ENCODE assay signal across 23 cellular contexts in genomic region chr6:70130865-70131264, GRCh38.
DNase-seq lines count a peak whose midpoint lies in the region; ATAC-seq and TF ChIP-seq lines count a peak whose summit lies in the region.
"Had no signal": no experiment of that assay in that cellular context is flagged by ENCODE, and none has a peak within 500 bp of the region (broad histone marks: within the 10 kb centered on the region; RNA-seq: fewer than 3 reads in every experiment).

No MANE protein-coding gene starts in this region.

- no peaks in the 10 kb centered on the region; the same call in 2 of the 3 replicates for H3K9me3 Mint-ChIP-seq in GM23338
- H3K9me3 Mint-ChIP-seq: activated naive CD4-positive, alpha-beta T cell treated with anti-CD3 and anti-CD28 coated beads, Interleukin-2, amount 10 ng/mL, durations not matched to agents 7 days and 5 days; activated T-cell treated with anti-CD3 and anti-CD28 coated beads, Interleukin-2, amount 50 U/mL, for 72 hours; neural progenitor cell; type B pancreatic cell had no signal

- H3K9me3 ChIP-seq in skeletal muscle satellite cell (replicated peaks; ENCODE audit: low read length): no peaks in the 10 kb centered on the region
- H3K9me3 ChIP-seq: colonic mucosa, right lobe of liver had no signal

- no peak overlapping the region for H2AFZ ChIP-seq in GM23338
- H2AFZ ChIP-seq: neural progenitor cell had no signal

- H3K9ac ChIP-seq in skeletal muscle satellite cell (ENCODE audit: low read depth, low read length): peak overlapping the region; percentile 41
- H3K9ac ChIP-seq: neural progenitor cell had no signal

- no peaks in the 10 kb centered on the region for H4K20me1 ChIP-seq in GM23338 (replicated peaks; ENCODE audit: insufficient read depth)

- H3K4me3 Mint-ChIP-seq in GM23338: no peak overlapping the region
- H3K4me3 Mint-ChIP-seq: activated naive CD4-positive, alpha-beta T cell treated with anti-CD3 and anti-CD28 coated beads, Interleukin-2, amount 10 ng/mL, durations not matched to agents 7 days and 5 days; activated T-cell treated with anti-CD3 and anti-CD28 coated beads, Interleukin-2, amount 50 U/mL, for 72 hours; neural progenitor cell; type B pancreatic cell had no signal

- H3K27me3 ChIP-seq in skeletal muscle satellite cell (ENCODE audit: control insufficient read depth, insufficient read depth, low read length) (no peaks in the 10 kb centered on the region), GM23338 (ENCODE audit: insufficient read depth) (no peaks in the 10 kb centered on the region)
- H3K27me3 ChIP-seq: colonic mucosa, neural progenitor cell, right lobe of liver had no signal

- intact Hi-C loops in head of caudate nucleus (cut with DNase I): no loop called here

- H3K4me1 Mint-ChIP-seq in GM23338: peaks cover 10% of the 10 kb centered on the region; the same call in 2 of the 3 replicates
- H3K4me1 Mint-ChIP-seq: activated naive CD4-positive, alpha-beta T cell treated with anti-CD3 and anti-CD28 coated beads, Interleukin-2, amount 10 ng/mL, durations not matched to agents 7 days and 5 days; neural progenitor cell had no signal

- ATAC-seq in GM18868 (IDR thresholded peaks at IDR 0.05; ENCODE audit: unreplicated experiment): peak; percentile 2
- peak; percentile 9 for ATAC-seq in GM21390 (IDR thresholded peaks at IDR 0.05; ENCODE audit: unreplicated experiment)
- peak; percentile 8 for ATAC-seq in HG03196 (IDR thresholded peaks at IDR 0.05; ENCODE audit: unreplicated experiment)
- ATAC-seq in GM23338: no peak
- ATAC-seq: activated T-cell treated with anti-CD3 and anti-CD28 coated beads, Interleukin-2, amount 50 U/mL, for 72 hours; left colon; right lobe of liver had no signal

- DNase-seq in GM23338 (ENCODE audit: low spot score) (no peak), GM19240 (ENCODE audit: insufficient read length, low spot score) (no peak), NCI-H2227 (lab: John Stamatoyannopoulos, UW; ENCODE audit: unreplicated experiment) (no peak), head of caudate nucleus (no peak)
- DNase-seq: activated CD4-positive, alpha-beta T cell treated with anti-CD3 and anti-CD28 coated beads for 4 hours; activated naive CD4-positive, alpha-beta T cell treated with anti-CD3 and anti-CD28 coated beads, Interleukin-2, amount 10 ng/mL, durations not matched to agents 7 days and 5 days; activated T-cell treated with anti-CD3 and anti-CD28 coated beads, Interleukin-2, amount 50 U/mL, for 72 hours; colonic mucosa; effector memory CD4-positive, alpha-beta T cell; foreskin melanocyte; left colon; NCI-H1048; NCI-H2029; NCI-H226; NCI-H748 treated with DMSO at 0.1 percent for 48 hours; OCI-M1; right lobe of liver had no signal

- H3K4me1 ChIP-seq in skeletal muscle satellite cell (ENCODE audit: control insufficient read depth, insufficient read depth, low read length): no peaks in the 10 kb centered on the region
- H3K4me1 ChIP-seq in GM23338 (ENCODE audit: insufficient read depth): peaks cover 7% of the 10 kb centered on the region
- H3K4me1 ChIP-seq: colonic mucosa, neural progenitor cell, right lobe of liver had no signal

- no peak for TF ChIP-seq CTCF in GM23338 (conservative IDR thresholded peaks at IDR 0.05; ENCODE audit: low read depth in 2 of 2)

- no peaks in the 10 kb centered on the region for H3K79me2 ChIP-seq in GM23338 (replicated peaks; ENCODE audit: insufficient read depth)

- no peaks in the 10 kb centered on the region for H3F3A ChIP-seq in GM23338 (replicated peaks; ENCODE audit: low read depth)

- H3K36me3 ChIP-seq in skeletal muscle satellite cell (ENCODE audit: insufficient read depth, low read length) (no peaks in the 10 kb centered on the region), GM23338 (ENCODE audit: insufficient read depth) (no peaks in the 10 kb centered on the region)
- H3K36me3 ChIP-seq: colonic mucosa, neural progenitor cell, right lobe of liver had no signal

- peaks cover 2% of the 10 kb centered on the region for H3K27me3 Mint-ChIP-seq in GM23338 (ENCODE audit: insufficient read depth, low read depth, poor library complexity)
- H3K27me3 Mint-ChIP-seq: activated naive CD4-positive, alpha-beta T cell treated with anti-CD3 and anti-CD28 coated beads, Interleukin-2, amount 10 ng/mL, durations not matched to agents 7 days and 5 days; type B pancreatic cell had no signal

- H3K4me3 ChIP-seq in skeletal muscle satellite cell (ENCODE audit: low read length) (no peak overlapping the region), GM23338 (no peak overlapping the region)
- H3K4me3 ChIP-seq: colonic mucosa, neural progenitor cell, right lobe of liver had no signal

- no peaks in the 10 kb centered on the region for H3K36me3 Mint-ChIP-seq in GM23338 (ENCODE audit: low read depth)
- H3K36me3 Mint-ChIP-seq: activated naive CD4-positive, alpha-beta T cell treated with anti-CD3 and anti-CD28 coated beads, Interleukin-2, amount 10 ng/mL, durations not matched to agents 7 days and 5 days; neural progenitor cell; type B pancreatic cell had no signal

- no peak overlapping the region for H3K27ac ChIP-seq in GM23338 (ENCODE audit: low read depth)
- H3K27ac ChIP-seq: colonic mucosa, neural progenitor cell, right lobe of liver had no signal

- H3K27ac Mint-ChIP-seq in GM23338: no peak overlapping the region
- H3K27ac Mint-ChIP-seq: activated naive CD4-positive, alpha-beta T cell treated with anti-CD3 and anti-CD28 coated beads, Interleukin-2, amount 10 ng/mL, durations not matched to agents 7 days and 5 days; activated T-cell treated with anti-CD3 and anti-CD28 coated beads, Interleukin-2, amount 50 U/mL, for 72 hours; neural progenitor cell; type B pancreatic cell had no signal

- H3K9me2 ChIP-seq in GM23338 (ENCODE audit: insufficient read depth): 0 out of 2 replicates have a peak, but pooled peaks cover 9% of the 10 kb centered on the region

- H3K4me2 ChIP-seq in skeletal muscle satellite cell (ENCODE audit: low read length) (peak overlapping the region; percentile 4), GM23338 (no peak overlapping the region)
- H3K4me2 ChIP-seq: neural progenitor cell had no signal

TF ChIP-seq in GM23338, 12 proteins besides CTCF, POLR2A, EP300 and RAD21 (continues in another document):
- TF ChIP-seq ZNF114 (CRISPR knock-in tag; IDR thresholded peaks at IDR 0.05): no peak
- TF ChIP-seq, protein P1, sequence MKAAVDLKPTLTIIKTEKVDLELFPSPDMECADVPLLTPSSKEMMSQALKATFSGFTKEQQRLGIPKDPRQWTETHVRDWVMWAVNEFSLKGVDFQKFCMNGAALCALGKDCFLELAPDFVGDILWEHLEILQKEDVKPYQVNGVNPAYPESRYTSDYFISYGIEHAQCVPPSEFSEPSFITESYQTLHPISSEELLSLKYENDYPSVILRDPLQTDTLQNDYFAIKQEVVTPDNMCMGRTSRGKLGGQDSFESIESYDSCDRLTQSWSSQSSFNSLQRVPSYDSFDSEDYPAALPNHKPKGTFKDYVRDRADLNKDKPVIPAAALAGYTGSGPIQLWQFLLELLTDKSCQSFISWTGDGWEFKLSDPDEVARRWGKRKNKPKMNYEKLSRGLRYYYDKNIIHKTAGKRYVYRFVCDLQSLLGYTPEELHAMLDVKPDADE (IDR thresholded peaks at IDR 0.05): no peak
